1 cellular context compared by ENCODE assay signal in the genomic region with DNA sequence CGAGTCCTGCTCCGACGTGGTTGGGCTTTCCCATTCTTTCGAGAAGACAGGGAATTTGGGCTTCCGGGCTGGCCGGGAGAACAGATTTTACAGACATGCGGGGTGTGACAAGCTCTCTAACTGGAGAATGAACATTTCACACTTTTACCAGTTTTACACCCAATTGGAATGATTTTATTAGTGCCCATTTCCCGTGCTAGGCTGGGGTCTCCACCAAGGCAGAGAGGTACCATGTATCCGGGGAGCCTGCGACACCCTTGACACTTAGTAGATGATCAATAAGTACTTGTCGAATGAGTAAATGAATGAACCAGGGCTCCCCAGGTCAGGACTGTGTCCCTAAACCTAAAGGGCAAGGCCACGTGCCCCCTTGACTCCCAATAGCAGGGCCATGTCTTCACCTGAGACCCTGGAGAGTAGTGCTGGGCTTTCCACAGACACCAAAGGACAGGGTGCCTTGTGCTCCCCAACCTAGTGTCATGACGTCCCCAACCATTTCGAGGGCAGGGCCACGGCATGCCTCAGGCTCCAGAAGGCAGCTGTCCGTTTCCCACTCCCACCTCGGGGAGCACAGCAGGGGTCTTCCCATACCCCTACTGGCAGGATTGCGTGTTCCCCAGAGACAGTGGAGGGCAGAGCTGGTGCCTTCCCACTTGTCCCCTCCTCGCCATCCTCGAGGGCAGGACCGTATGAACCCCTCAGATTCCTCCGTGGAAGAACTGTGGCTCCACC.
TF ChIP-seq lines count a peak whose summit lies in the region.

No MANE protein-coding gene starts in this region.

TF ChIP-seq in IMR-90, 13 proteins besides CTCF, POLR2A, EP300 and RAD21:
- no peak for TF ChIP-seq RCOR1 (IDR thresholded peaks at IDR 0.05; ENCODE audit: insufficient replicate concordance, low read length)
- TF ChIP-seq FOS (IDR thresholded peaks at IDR 0.05; ENCODE audit: low read depth, low read length): no peak
- TF ChIP-seq NFE2L2 (IDR thresholded peaks at IDR 0.05; ENCODE audit: low read depth, low read length): no peak
- TF ChIP-seq MXI1 (IDR thresholded peaks at IDR 0.05; ENCODE audit: borderline replicate concordance, low read depth, low read length): no peak
- no peak for TF ChIP-seq BHLHE40 (IDR thresholded peaks at IDR 0.05; ENCODE audit: low read depth, low read length)
- TF ChIP-seq SMC3 (IDR thresholded peaks at IDR 0.05; ENCODE audit: low read depth, low read length): no peak
- no peak for TF ChIP-seq CHD1 (IDR thresholded peaks at IDR 0.05; ENCODE audit: low read depth, low read length)
- no peak for TF ChIP-seq RFX5 (IDR thresholded peaks at IDR 0.05; ENCODE audit: low read depth, low read length)
